1 cellular context compared by ENCODE assay signal in the genomic region with DNA sequence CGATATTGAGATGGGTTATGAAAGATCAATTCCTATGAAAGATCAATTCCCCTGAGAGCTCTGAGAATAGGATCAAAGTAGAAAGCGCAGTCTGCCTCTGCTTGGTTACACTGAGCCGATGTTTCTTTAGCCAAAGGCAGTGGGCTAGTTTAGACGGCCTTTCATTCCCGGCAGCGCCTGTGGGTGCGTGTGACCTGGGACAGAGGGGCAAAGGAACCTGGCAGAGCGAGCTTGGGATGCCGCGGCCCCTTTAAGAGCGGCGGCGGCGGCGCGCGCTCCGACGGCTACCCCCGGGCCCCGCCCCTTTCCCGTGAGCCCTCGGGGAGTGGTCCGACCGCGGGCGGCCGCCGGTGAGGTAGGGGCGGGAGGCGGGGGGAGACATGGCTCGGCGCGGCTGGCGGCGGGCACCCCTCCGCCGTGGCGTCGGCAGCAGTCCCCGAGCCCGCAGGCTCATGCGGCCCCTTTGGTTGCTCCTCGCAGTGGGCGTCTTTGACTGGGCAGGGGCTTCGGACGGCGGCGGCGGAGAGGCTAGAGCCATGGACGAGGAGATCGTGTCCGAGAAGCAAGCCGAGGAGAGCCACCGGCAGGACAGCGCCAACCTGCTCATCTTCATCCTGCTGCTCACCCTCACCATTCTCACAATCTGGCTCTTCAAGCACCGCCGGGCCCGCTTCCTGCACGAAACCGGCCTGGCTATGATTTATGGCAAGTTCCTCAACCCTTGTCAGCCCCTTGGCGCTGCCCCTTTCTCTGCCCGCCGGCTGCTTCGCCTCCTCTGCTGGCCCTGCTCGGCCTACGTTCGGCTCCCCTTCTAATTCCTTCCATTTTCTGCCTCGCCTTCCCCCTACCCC.
TF ChIP-seq lines count a peak whose summit lies in the region.

A gene (plus strand): TSS at position 313 of the 851 bp plus-strand sequence. CDS start 224 bp downstream, at position 537.

TF ChIP-seq in neural cell, 6 proteins besides CTCF, POLR2A, EP300 and RAD21 (continued from another document):
- TF ChIP-seq, protein P1, sequence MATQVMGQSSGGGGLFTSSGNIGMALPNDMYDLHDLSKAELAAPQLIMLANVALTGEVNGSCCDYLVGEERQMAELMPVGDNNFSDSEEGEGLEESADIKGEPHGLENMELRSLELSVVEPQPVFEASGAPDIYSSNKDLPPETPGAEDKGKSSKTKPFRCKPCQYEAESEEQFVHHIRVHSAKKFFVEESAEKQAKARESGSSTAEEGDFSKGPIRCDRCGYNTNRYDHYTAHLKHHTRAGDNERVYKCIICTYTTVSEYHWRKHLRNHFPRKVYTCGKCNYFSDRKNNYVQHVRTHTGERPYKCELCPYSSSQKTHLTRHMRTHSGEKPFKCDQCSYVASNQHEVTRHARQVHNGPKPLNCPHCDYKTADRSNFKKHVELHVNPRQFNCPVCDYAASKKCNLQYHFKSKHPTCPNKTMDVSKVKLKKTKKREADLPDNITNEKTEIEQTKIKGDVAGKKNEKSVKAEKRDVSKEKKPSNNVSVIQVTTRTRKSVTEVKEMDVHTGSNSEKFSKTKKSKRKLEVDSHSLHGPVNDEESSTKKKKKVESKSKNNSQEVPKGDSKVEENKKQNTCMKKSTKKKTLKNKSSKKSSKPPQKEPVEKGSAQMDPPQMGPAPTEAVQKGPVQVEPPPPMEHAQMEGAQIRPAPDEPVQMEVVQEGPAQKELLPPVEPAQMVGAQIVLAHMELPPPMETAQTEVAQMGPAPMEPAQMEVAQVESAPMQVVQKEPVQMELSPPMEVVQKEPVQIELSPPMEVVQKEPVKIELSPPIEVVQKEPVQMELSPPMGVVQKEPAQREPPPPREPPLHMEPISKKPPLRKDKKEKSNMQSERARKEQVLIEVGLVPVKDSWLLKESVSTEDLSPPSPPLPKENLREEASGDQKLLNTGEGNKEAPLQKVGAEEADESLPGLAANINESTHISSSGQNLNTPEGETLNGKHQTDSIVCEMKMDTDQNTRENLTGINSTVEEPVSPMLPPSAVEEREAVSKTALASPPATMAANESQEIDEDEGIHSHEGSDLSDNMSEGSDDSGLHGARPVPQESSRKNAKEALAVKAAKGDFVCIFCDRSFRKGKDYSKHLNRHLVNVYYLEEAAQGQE (IDR thresholded peaks at IDR 0.05; ENCODE audit: borderline replicate concordance): peak; percentile 19
- TF ChIP-seq MXI1 (conservative IDR thresholded peaks at IDR 0.05; ENCODE audit: poor library complexity, severe bottlenecking): peak; percentile 32
- TF ChIP-seq EZH2 (IDR thresholded peaks at IDR 0.05; ENCODE audit: borderline replicate concordance, insufficient read depth, low read length, poor library complexity, severe bottlenecking): no peak
